In genomic region chr16:22192261-22193133, GRCh38 we compare ENCODE assay signal across 1 cellular context.
TF ChIP-seq lines count a peak whose summit lies in the region.

No MANE protein-coding gene starts in this region.

TF ChIP-seq in HCT116, 20 proteins besides CTCF, POLR2A, EP300 and RAD21 (continued from another document):
- TF ChIP-seq SRF (IDR thresholded peaks at IDR 0.05; ENCODE audit: low read depth) (no peak), ZFX (IDR thresholded peaks at IDR 0.05) (no peak), REST (IDR thresholded peaks at IDR 0.05; ENCODE audit: low read depth) (no peak), ZBTB33 (IDR thresholded peaks at IDR 0.05; ENCODE audit: extremely low read depth, insufficient replicate concordance, low read length) (no peak), ELF1 (IDR thresholded peaks at IDR 0.05; ENCODE audit: borderline replicate concordance, low read depth) (no peak), POLR2AphosphoS5 (IDR thresholded peaks at IDR 0.05; ENCODE audit: low read depth, low read length) (no peak), MAX (IDR thresholded peaks at IDR 0.05) (no peak), EGR1 (IDR thresholded peaks at IDR 0.05; ENCODE audit: low read depth) (no peak), EZH2phosphoT487 (IDR thresholded peaks at IDR 0.05; ENCODE audit: borderline replicate concordance) (no peak), CBX3 (IDR thresholded peaks at IDR 0.05; ENCODE audit: low read depth) (no peak), ZNF274 (IDR thresholded peaks at IDR 0.05; ENCODE audit: low read depth, low read length) (no peak), FOSL1 (IDR thresholded peaks at IDR 0.05; ENCODE audit: low read depth) (no peak), EZH2 (IDR thresholded peaks at IDR 0.05) (no peak), JUND (IDR thresholded peaks at IDR 0.05) (no peak)
